In genomic region chr1:50531027-50531426, GRCh38 we compare ENCODE assay signal across 1 cellular context.
TF ChIP-seq lines count a peak whose summit lies in the region.

No MANE protein-coding gene starts in this region.

TF ChIP-seq in SK-N-SH, 30 proteins besides CTCF, POLR2A, EP300 and RAD21 (continued from another document):
- TF ChIP-seq ZBTB33 (IDR thresholded peaks at IDR 0.05; ENCODE audit: borderline replicate concordance, low read depth) (no peak), GATA2 (CRISPR knock-in tag; IDR thresholded peaks at IDR 0.05) (no peak), POLR2AphosphoS5 (IDR thresholded peaks at IDR 0.05; ENCODE audit: low read depth, low read length) (no peak), FOSL2 (IDR thresholded peaks at IDR 0.05; ENCODE audit: borderline replicate concordance, low read depth) (no peak), PBX3 (IDR thresholded peaks at IDR 0.05) (no peak), REST (IDR thresholded peaks at IDR 0.05; ENCODE audit: low read depth, low read length) (no peak), SIN3A (IDR thresholded peaks at IDR 0.05; ENCODE audit: borderline replicate concordance, low read depth, low read length) (no peak), RXRA (IDR thresholded peaks at IDR 0.05; ENCODE audit: borderline replicate concordance, low read depth) (no peak)
